Comparison of ENCODE assay signal across 20 cellular contexts in the genomic region with DNA sequence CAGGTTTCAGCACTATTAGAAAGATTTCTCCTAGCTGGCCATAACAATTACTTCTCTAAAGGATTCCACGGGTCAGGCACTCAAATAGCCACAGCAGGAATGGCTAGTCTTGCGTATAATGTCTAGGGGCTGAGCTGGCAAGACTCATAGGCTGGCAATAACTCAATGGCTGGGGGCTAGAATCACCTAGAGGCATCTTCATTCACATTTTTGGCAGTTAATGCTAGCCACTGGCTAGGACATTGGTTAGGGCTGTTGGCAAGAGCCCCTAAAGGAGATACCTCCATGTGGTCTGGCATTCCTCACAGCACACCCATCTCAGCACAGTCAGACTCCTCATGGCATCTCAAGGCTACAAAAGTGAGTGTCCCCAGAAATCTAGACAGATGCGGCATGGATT. TPM values are rescaled to one million over a fixed set of nuclear protein-coding genes. Genes with fewer than 3 reads are reported as not detected.
"Had no signal": no experiment of that assay in that cellular context is flagged by ENCODE, and none has a peak within 500 bp of the region (broad histone marks: within the 10 kb centered on the region; RNA-seq: fewer than 3 reads in every experiment).

No MANE protein-coding gene starts in this region.

- DNase-seq: activated CD4-positive, alpha-beta memory T cell treated with anti-CD3 and anti-CD28 coated beads for 36 hours; activated CD4-positive, alpha-beta T cell treated with anti-CD3 and anti-CD28 coated beads, Interleukin-2, amount 10 ng/mL, durations not matched to agents 7 days and 5 days; activated CD4-positive, CD25-positive, alpha-beta regulatory T cell; activated CD8-positive, alpha-beta memory T cell treated with anti-CD3 and anti-CD28 coated beads for 24 hours; activated effector memory CD4-positive, alpha-beta T cell treated with anti-CD3 and anti-CD28 coated beads, Interleukin-2, amount 50 U/mL, for 16 hours; activated naive CD4-positive, alpha-beta T cell treated with anti-CD3 and anti-CD28 coated beads for 36 hours; activated T-cell treated with anti-CD3 and anti-CD28 coated beads, Interleukin-2, amount 50 U/mL, for 4 hours; caudate nucleus; KG1; NCI-H1105; NCI-H1436; NCI-H187; NCI-H2081; NCI-H524; SHP77 treated with DMSO at 0.1 percent for 48 hours; T-helper 1 cell had no signal

- ATAC-seq: activated T-cell treated with anti-CD3 and anti-CD28 coated beads, Interleukin-2, amount 50 U/mL, for 4 hours had no signal

- H3K4me1 ChIP-seq: breast epithelium had no signal

- H3K4me3 ChIP-seq: breast epithelium, SK-N-MC had no signal

- H3K36me3 ChIP-seq: breast epithelium had no signal

- H3K27ac ChIP-seq: breast epithelium, SK-N-MC, VCaP had no signal

RNA-seq across cellular contexts. Expression of a gene that starts 6.2 kb away (rescaled TPM):
- total RNA-seq: activated CD4-positive, alpha-beta memory T cell treated with anti-CD3 and anti-CD28 coated beads for 36 hours; activated CD4-positive, alpha-beta T cell treated with anti-CD3 and anti-CD28 coated beads, Interleukin-2, amount 10 ng/mL, durations not matched to agents 7 days and 5 days; activated naive CD4-positive, alpha-beta T cell treated with anti-CD3 and anti-CD28 coated beads for 36 hours; activated T-cell treated with anti-CD3 and anti-CD28 coated beads, Interleukin-2, amount 50 U/mL, for 4 hours; T-helper 2 cell treated with Interferon-gamma antibody and Interleukin-4, amounts not matched to agents 100 ng/mL and 5 ng/mL, for 36 hours had no signal
